In genomic region chr1:88736633-88737248, GRCh38 we compare ENCODE assay signal across 8 cellular contexts. TPM values are rescaled to one million over a fixed set of nuclear protein-coding genes. Genes with fewer than 3 reads are reported as not detected.
DNase-seq lines count a peak whose midpoint lies in the region; ATAC-seq, FAIRE-seq and TF ChIP-seq lines count a peak whose summit lies in the region.

No MANE protein-coding gene starts in this region.

- no peak overlapping the region for H2AFZ ChIP-seq in fibroblast of lung (ENCODE audit: low read length)

- peak; percentile 72 for FAIRE-seq in GM18507 (lab: Jason Lieb, UNC)

- no peaks in the 10 kb centered on the region for H3K9me3 ChIP-seq in SJSA1 (replicated peaks)
- H3K9me3 ChIP-seq in fibroblast of lung (ENCODE audit: control insufficient read depth, insufficient read depth, low read depth, low read length): no peaks in the 10 kb centered on the region

- H3K9ac ChIP-seq in fibroblast of lung (ENCODE audit: insufficient read depth, low read length): no peak overlapping the region

- H3K27ac ChIP-seq in SJSA1: no peak overlapping the region
- H3K27ac ChIP-seq in fibroblast of lung (ENCODE audit: insufficient read depth, low read length): no peak overlapping the region
- no peak overlapping the region for H3K27ac ChIP-seq in coronary artery

- ATAC-seq in HG02938 (IDR thresholded peaks at IDR 0.05; ENCODE audit: unreplicated experiment): no peak

- H3K79me2 ChIP-seq in fibroblast of lung (ENCODE audit: control insufficient read depth, insufficient read depth, low read length): peaks cover 57% of the 10 kb centered on the region

- no peak overlapping the region for H3K4me2 ChIP-seq in fibroblast of lung (ENCODE audit: extremely low read depth, insufficient read depth, low read length)

- no peak overlapping the region for H3K4me3 ChIP-seq in AG09309 (ENCODE audit: control insufficient read depth, low read depth, low read length)
- H3K4me3 ChIP-seq in SJSA1: no peak overlapping the region
- H3K4me3 ChIP-seq in fibroblast of lung (replicated peaks in 1 of 4; ENCODE audit: control extremely low read depth in 1 of 4, insufficient read depth in 1 of 4, low read depth in 3 of 4, low read length in 4 of 4): no peak overlapping the region
- no peak overlapping the region for H3K4me3 ChIP-seq in coronary artery

- H3K27me3 ChIP-seq in SJSA1 (replicated peaks) (no peaks in the 10 kb centered on the region), fibroblast of lung (ENCODE audit: control insufficient read depth, insufficient read depth, low read length) (no peaks in the 10 kb centered on the region)

- peaks cover 16% of the 10 kb centered on the region; the same call in 1 of the 2 replicates for H3K4me1 ChIP-seq in SJSA1 (replicated peaks)
- H3K4me1 ChIP-seq in fibroblast of lung (ENCODE audit: control insufficient read depth, extremely low read depth, insufficient read depth, low read length): peaks cover 6% of the 10 kb centered on the region

- TF ChIP-seq CTCF in AG09309 (IDR thresholded peaks at IDR 0.05; ENCODE audit: control insufficient read depth, insufficient read depth, low read depth, low read length, missing control alignments) (peak; percentile 82), fibroblast of lung (conservative IDR thresholded peaks at IDR 0.05 in 1 of 2, IDR thresholded peaks at IDR 0.05 in 1 of 2; ENCODE audit: low read depth in 1 of 2, low read length in 2 of 2) (peak; percentile 55 to 88), coronary artery (IDR thresholded peaks at IDR 0.05) (no peak)

- no peaks in the 10 kb centered on the region for H4K20me1 ChIP-seq in fibroblast of lung (ENCODE audit: control insufficient read depth, extremely low read depth, insufficient read depth, low read length)

- peak; percentile 2 for DNase-seq in AG09309 (ENCODE audit: low read depth)
- DNase-seq in GM18507 (ENCODE audit: extremely low spot score, insufficient read length, low read depth): no peak
- DNase-seq in SJSA1 (ENCODE audit: low read depth in 1 of 2, low spot score in 2 of 2): peak; percentile 10 to 45
- peak; percentile 29 to 63 for DNase-seq in fibroblast of lung (ENCODE audit: low read depth in 2 of 2)
- DNase-seq in stimulated activated CD4-positive, alpha-beta T cell treated with anti-CD3 and anti-CD28 coated beads, Interleukin-1b, Interleukin-23, amount 100 ng/mL, for 48 hours: peak; percentile 23
- DNase-seq in coronary artery (ENCODE audit: low spot score): no peak
- DNase-seq in amygdala (lab: John Stamatoyannopoulos, UW): no peak

- H3K36me3 ChIP-seq in SJSA1: peaks cover 3% of the 10 kb centered on the region; the same call in 1 of the 2 replicates
- no peaks in the 10 kb centered on the region for H3K36me3 ChIP-seq in fibroblast of lung (ENCODE audit: control insufficient read depth, insufficient read depth, low read length)

RNA-seq across cellular contexts. Expression of gene PKN2, which starts 52.7 kb away (rescaled TPM):
- total RNA-seq in SJSA1 (2014; rRNA removed; shearing (Covaris generic)): 43.6 and 45.5 TPM in 2 replicates
- 22.6 and 28.7 TPM in 2 replicates for total RNA-seq in fibroblast of lung
- polyA plus RNA-seq in fibroblast of lung: 26.8 and 29.9 TPM in 2 replicates
- 14.2 and 17.3 TPM in 2 replicates for polyA plus RNA-seq in fibroblast of lung (2012)
- 6.0 and 8.0 TPM in 2 replicates for polyA minus RNA-seq in fibroblast of lung (ENCODE audit: low replicate concordance)

Comparison
In these comparisons a context has a peak if more than half of its experiments do, and no peak if none do; other contexts are left out.
1. DNase-seq: peak in AG09309 (single experiment), SJSA1 (2 of 2), fibroblast of lung (2 of 2) and stimulated activated CD4-positive, alpha-beta T cell treated with anti-CD3 and anti-CD28 coated beads, Interleukin-1b, Interleukin-23, amount 100 ng/mL, for 48 hours (single experiment); none in GM18507 (single experiment), coronary artery (single experiment) and amygdala (0 of 56).